Comparison of ENCODE assay signal across 19 cellular contexts in the genomic region with DNA sequence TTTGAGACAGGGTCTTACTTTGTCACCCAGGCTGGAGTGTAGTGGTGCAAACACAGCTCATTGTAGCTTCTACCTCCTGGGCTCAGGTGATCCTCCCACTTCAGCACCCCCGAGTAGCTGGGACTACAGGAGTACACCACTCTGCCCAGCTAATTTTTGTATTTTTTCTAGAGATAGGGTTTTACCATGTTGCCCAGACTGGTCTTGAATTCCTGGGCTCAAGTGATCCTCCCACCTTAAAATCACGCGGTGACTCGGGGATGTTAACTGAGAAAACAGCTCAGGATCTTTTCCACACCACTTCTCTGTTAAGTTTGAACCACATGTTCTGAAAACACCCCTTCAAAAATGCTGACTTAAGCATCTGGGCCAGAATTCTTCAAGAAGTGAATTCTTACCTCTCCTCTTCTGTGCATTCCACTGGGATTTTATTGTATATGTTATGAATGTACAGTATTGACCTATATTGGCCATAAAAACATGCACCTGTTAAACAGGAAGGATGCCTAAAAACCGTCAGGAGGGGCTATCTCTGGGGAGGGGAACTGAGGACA.
"Had no signal": no experiment of that assay in that cellular context is flagged by ENCODE, and none has a peak within 500 bp of the region (broad histone marks: within the 10 kb centered on the region; RNA-seq: fewer than 3 reads in every experiment).

No MANE protein-coding gene starts in this region.

- DNase-seq: activated CD4-positive, alpha-beta memory T cell treated with anti-CD3 and anti-CD28 coated beads for 36 hours; activated CD4-positive, alpha-beta T cell treated with anti-CD3 and anti-CD28 coated beads, Interleukin-2, amount 10 ng/mL, durations not matched to agents 7 days and 5 days; activated CD4-positive, CD25-positive, alpha-beta regulatory T cell; activated naive CD4-positive, alpha-beta T cell treated with anti-CD3 and anti-CD28 coated beads, Interleukin-2, amount 50 U/mL, for 16 hours; activated naive CD8-positive, alpha-beta T cell treated with anti-CD3 and anti-CD28 coated beads, Interleukin-2, amount 10 ng/mL, durations not matched to agents 7 days and 5 days; activated T-cell treated with anti-CD3 and anti-CD28 coated beads for 4 hours; anterior cingulate cortex; cerebellar nuclear complex; MM.1S; NCI-H1105; NCI-H1436; NCI-H187; NCI-H2081 treated with DMSO at 0.1 percent for 48 hours; NCI-H446; SHP77 treated with DMSO at 0.1 percent for 48 hours; T-helper 17 cell; T-helper 9 cell had no signal

- H3K27me3 ChIP-seq: adrenal gland had no signal

- ATAC-seq: T-helper 17 cell had no signal

- H3K9me3 ChIP-seq: adrenal gland had no signal

- FAIRE-seq: RCC 7860 had no signal

- H3K4me3 ChIP-seq: adrenal gland had no signal

- H3K36me3 ChIP-seq: adrenal gland had no signal

- H3K27ac ChIP-seq: adrenal gland had no signal
